8 cellular contexts compared by ENCODE assay signal in the genomic region with DNA sequence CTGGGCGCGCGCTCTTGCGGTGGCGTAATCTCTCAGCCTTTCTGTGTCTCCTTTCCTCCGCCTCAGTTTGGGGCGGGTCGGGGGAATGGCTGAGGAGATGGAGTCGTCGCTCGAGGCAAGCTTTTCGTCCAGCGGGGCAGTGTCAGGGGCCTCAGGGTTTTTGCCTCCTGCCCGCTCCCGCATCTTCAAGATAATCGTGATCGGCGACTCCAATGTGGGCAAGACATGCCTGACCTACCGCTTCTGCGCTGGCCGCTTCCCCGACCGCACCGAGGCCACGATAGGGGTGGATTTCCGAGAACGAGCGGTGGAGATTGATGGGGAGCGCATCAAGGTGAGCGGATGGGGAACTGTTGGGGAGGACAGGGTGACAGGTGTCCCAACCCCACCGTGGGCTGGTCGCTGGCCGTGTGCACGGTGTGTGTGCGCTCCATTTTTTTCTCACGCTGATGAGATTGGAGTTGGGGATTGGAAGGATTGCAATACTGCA. TPM values are rescaled to one million over a fixed set of nuclear protein-coding genes. Genes with fewer than 3 reads are reported as not detected.
DNase-seq lines count a peak whose midpoint lies in the region; TF ChIP-seq lines count a peak whose summit lies in the region.

A gene (plus strand): TSS at position 11 of the 490 bp plus-strand sequence. CDS start 75 bp downstream, at position 86.

- no peak for TF ChIP-seq CTCF in OCI-LY7 (conservative IDR thresholded peaks at IDR 0.05; ENCODE audit: low read length)
- no peak for TF ChIP-seq CTCF in uterus (IDR thresholded peaks at IDR 0.05)

- WGBS in mesodermal cell (ENCODE audit: insufficient coverage in 2 of 2), 2 experiments, result 0 to 1% methylated on average over 26 to 36 of the region's 36 CpGs

- POLR2A ChIA-PET in OCI-LY7 (lab: Charles Lee), result interaction anchor here (0.6 to 2.0 kb wide), 3 partner anchors 103 to 222 kb away, joined by 5 to 10 read pairs (median 6); a partner anchor contains a TSS

- peak within 1 kb of the TSS; percentile 75 for H2AFZ ChIP-seq in OCI-LY7 (ENCODE audit: low read length)

- CTCF ChIA-PET in OCI-LY7 (lab: Charles Lee; ENCODE audit: unreplicated experiment), result no interaction called here

- H3K9me3 ChIP-seq in OCI-LY7 (ENCODE audit: low read length) (no peaks in the 10 kb centered on the region), mesodermal cell (ENCODE audit: control insufficient read depth, low read length) (peaks cover 9% of the 10 kb centered on the region), uterus (no peaks in the 10 kb centered on the region)

- 0 out of 2 replicates have a peak, but pooled peaks cover 5% of the 10 kb centered on the region for H3K36me3 ChIP-seq in OCI-LY7 (ENCODE audit: insufficient read depth, low read length)
- peaks cover 15% of the 10 kb centered on the region for H3K36me3 ChIP-seq in mesodermal cell (ENCODE audit: control insufficient read depth, insufficient read depth, low read length)
- H3K36me3 ChIP-seq in uterus, result no peaks in the 10 kb centered on the region

- no peaks in the 10 kb centered on the region for H3K27me3 ChIP-seq in uterus

- BruUV-seq in OCI-LY7 (replicated peaks; lab: Mats Ljungman, UMichigan), result no TSS peak

- peaks cover 43% of the 10 kb centered on the region for H3K4me1 ChIP-seq in OCI-LY7 (ENCODE audit: insufficient read depth, low read length, poor library complexity, severe bottlenecking)
- H3K4me1 ChIP-seq in mesodermal cell (ENCODE audit: control insufficient read depth, insufficient read depth, low read length, poor library complexity, severe bottlenecking), result peaks cover 18% of the 10 kb centered on the region
- no peaks in the 10 kb centered on the region for H3K4me1 ChIP-seq in uterus

- H4K20me1 ChIP-seq in OCI-LY7 (ENCODE audit: insufficient read depth, low read length), result peaks cover 22% of the 10 kb centered on the region; the same call in 1 of the 2 replicates

- H3K4me2 ChIP-seq in OCI-LY7 (ENCODE audit: low read length), result peak within 1 kb of the TSS; percentile 100

- intact Hi-C loops in OCI-LY7 (cut with micrococcal nuclease; ENCODE audit: unreplicated experiment) (loop anchor here (5.0 to 10.0 kb wide), 4 partner anchors 222 to 1209 kb away; a partner anchor contains a TSS), uterus (cut with DNase I; ENCODE audit: low total_unique reads) (loop anchor here (10.0 kb wide), 1 partner anchor 101 kb away; a partner anchor contains a TSS)

- peaks cover 65% of the 10 kb centered on the region for H3K79me2 ChIP-seq in OCI-LY7 (ENCODE audit: insufficient read depth, low read depth, low read length)

- no peaks in the 10 kb centered on the region for H3K9me2 ChIP-seq in OCI-LY7 (ENCODE audit: insufficient read depth, low read length)

- H3K4me3 ChIP-seq in OCI-LY7 (ENCODE audit: low read depth, low read length, poor library complexity, severe bottlenecking) (peak within 1 kb of the TSS; percentile 82), mesodermal cell (ENCODE audit: extremely low read depth, insufficient read depth, low read length, poor library complexity, severe bottlenecking) (peak within 1 kb of the TSS; percentile 93), uterus (peak within 1 kb of the TSS; percentile 94 to 97)

- peak; percentile 79 to 94 for TF ChIP-seq POLR2A in uterus (IDR thresholded peaks at IDR 0.05)

- H3K27ac ChIP-seq in OCI-LY7 (ENCODE audit: low read depth, low read length, poor library complexity, severe bottlenecking) (peak within 1 kb of the TSS; percentile 88), mesodermal cell (ENCODE audit: low read depth, low read length, severe bottlenecking) (peak within 1 kb of the TSS; percentile 91), uterus (peak within 1 kb of the TSS; percentile 98 to 99)

- DNase-seq in NCI-H1694 (lab: John Stamatoyannopoulos, UW) (peak; percentile 73), NCI-H1694 treated with DMSO at 0.1 percent for 48 hours (lab: John Stamatoyannopoulos, UW) (no peak), HCEC 1CT (peak; percentile 71), OCI-LY7 (ENCODE audit: low spot score) (peak; percentile 50), dermis microvascular lymphatic vessel endothelial cell (ENCODE audit: low read depth in 2 of 2) (no peak), uterus (no peak), kidney tubule cell (ENCODE audit: low spot score) (no peak)

RNA-seq across cellular contexts. Expression of the gene that starts here (rescaled TPM):
- 9.2 and 11.7 TPM in 2 replicates for total RNA-seq in OCI-LY7 (2014; rRNA removed; shearing (Covaris generic))
- total RNA-seq in OCI-LY7 (2022), result 9.2 and 11.5 TPM in 2 replicates
- 12.1 and 15.3 TPM in 2 replicates for total RNA-seq in dermis microvascular lymphatic vessel endothelial cell
- polyA plus RNA-seq in mesodermal cell (2013, experiment 1 of 2), result 6.7 TPM
- 8.0 TPM for polyA plus RNA-seq in mesodermal cell (2013, experiment 2 of 2)
- 10 to 100 TPM in 3 of 4 donors, 1 to 10 TPM in 1; 9.2 to 46.8 (median 13.8) TPM for total RNA-seq in uterus

Comparison
In these comparisons a context has a peak if more than half of its experiments do, and no peak if none do; other contexts are left out.
1. DNase-seq: peak in NCI-H1694 (single experiment), HCEC 1CT (single experiment) and OCI-LY7 (single experiment); none in NCI-H1694 treated with DMSO at 0.1 percent for 48 hours (single experiment), dermis microvascular lymphatic vessel endothelial cell (0 of 2), uterus (0 of 2) and kidney tubule cell (single experiment).
2. Peak in every context shown above with its lines, with median percentiles within 50 percentile points of each other: H3K27ac ChIP-seq and H3K4me3 ChIP-seq.